8 cellular contexts compared by ENCODE assay signal in genomic region chr17:40218740-40219072, GRCh38. TPM values are rescaled to one million over a fixed set of nuclear protein-coding genes. Genes with fewer than 3 reads are reported as not detected.
DNase-seq lines count a peak whose midpoint lies in the region; ATAC-seq and TF ChIP-seq lines count a peak whose summit lies in the region.

No MANE protein-coding gene starts in this region.

- ATAC-seq in GM18502 (IDR thresholded peaks at IDR 0.05; ENCODE audit: poor library complexity, unreplicated experiment) = peak; percentile 64
- ATAC-seq in HG03135 (IDR thresholded peaks at IDR 0.05; ENCODE audit: unreplicated experiment) = peak; percentile 48
- no peak for ATAC-seq in GM21737 (IDR thresholded peaks at IDR 0.05; ENCODE audit: unreplicated experiment)

- DNase-seq in NCI-H82 treated with DMSO at 0.1 percent for 48 hours (lab: John Stamatoyannopoulos, UW; ENCODE audit: unreplicated experiment) (peak; percentile 64), activated T-cell treated with anti-CD3 and anti-CD28 coated beads for 4 hours (peak; percentile 64), erythroblast (lab: John Stamatoyannopoulos, UW) (peak; percentile 82 to 83), mucosa of gallbladder (ENCODE audit: low spot score) (peak; percentile 62)
- peak; percentile 51 to 53 for DNase-seq in stimulated activated CD8-positive, alpha-beta memory T cell treated with anti-CD3 and anti-CD28 coated beads, Interleukin-4, amount 100 ng/mL, for 1 hour (ENCODE audit: low read depth in 2 of 2, low spot score in 1 of 2)

- no peak for TF ChIP-seq POLR2A in erythroblast (IDR thresholded peaks at IDR 0.05; ENCODE audit: low read length)

RNA-seq across cellular contexts. Expression of gene WIPF2, which starts 0.4 kb away (rescaled TPM):
- total RNA-seq in mucosa of gallbladder = 64.1 TPM

RNA-seq across cellular contexts. Expression of gene RAPGEFL1, which starts 41.4 kb away (rescaled TPM):
- 77.2 TPM for total RNA-seq in mucosa of gallbladder
